ENCODE assay signal across 10 cellular contexts in genomic region chr16:66188786-66189725, GRCh38.
A peak's percentile ranks its signal among the peaks of the same experiment; 100 is the strongest.
DNase-seq lines count a peak whose midpoint lies in the region; ATAC-seq and TF ChIP-seq lines count a peak whose summit lies in the region.
"Had no signal": no experiment of that assay in that cellular context is flagged by ENCODE, and none has a peak within 500 bp of the region (broad histone marks: within the 10 kb centered on the region; RNA-seq: fewer than 3 reads in every experiment).

No MANE protein-coding gene starts in this region.

- peaks cover 0 to 5% (median 0%) of the 10 kb centered on the region in 4 donors for H3K4me1 ChIP-seq in upper lobe of left lung

- DNase-seq in RWPE1 (ENCODE audit: low spot score) (no peak), dorsolateral prefrontal cortex (peak in 8 of 10 donors; percentile 34 to 69 (median 61)), middle frontal gyrus (ENCODE audit: extremely low spot score, low spot score) (peak; percentile 18), upper lobe of left lung (no peak), DMS79 (lab: John Stamatoyannopoulos, UW) (no peak)
- DNase-seq: activated CD4-positive, alpha-beta T cell treated with anti-CD3 and anti-CD28 coated beads for 4 hours; DMS153; MM.1S had no signal

- TF ChIP-seq EP300 in upper lobe of left lung (IDR thresholded peaks at IDR 0.05) = no peak

- CTCF ChIA-PET in RWPE1 (lab: Yijun Ruan, JAX) = interaction anchor here (0.5 to 1.1 kb wide), 2 partner anchors 66 to 89 kb away, joined by 3 read pairs; no protein-coding TSS in a partner anchor

- H3K36me3 ChIP-seq in upper lobe of left lung = no peaks in the 10 kb centered on the region

- WGBS in upper lobe of left lung, 2 donors = 58 to 76% methylated on average over 7 to 10 of the region's 10 CpGs

- intact Hi-C loops in dorsolateral prefrontal cortex (cut with DNase I) = no loop called here

- H3K27ac ChIP-seq in RWPE1 (peak overlapping the region; percentile 61), dorsolateral prefrontal cortex (peak overlapping the region in 54 of 59 donors; percentile 2 to 81 (median 58)), upper lobe of left lung (peak overlapping the region; percentile 12 to 57 (median 32))

- TF ChIP-seq CTCF in RWPE1 (conservative IDR thresholded peaks at IDR 0.05; ENCODE audit: low read depth) (no peak), dorsolateral prefrontal cortex (IDR thresholded peaks at IDR 0.05 in 54 of 56, conservative IDR thresholded peaks at IDR 0.05 in 2 of 56; ENCODE audit: low read depth in 1 of 56, partially characterized antibody in 56 of 56) (no peak), upper lobe of left lung (IDR thresholded peaks at IDR 0.05) (no peak)

- ATAC-seq in upper lobe of left lung (ENCODE audit: low FRiP score in 2 of 2) = peak; percentile 51 to 57
- no peak for ATAC-seq in activated CD4-positive, CD25-positive, alpha-beta regulatory T cell treated with anti-CD3 and anti-CD28 coated beads, Interleukin-2, amount 50 U/mL, for 24 hours
- no peak for ATAC-seq in HG03521 (IDR thresholded peaks at IDR 0.05; ENCODE audit: unreplicated experiment)

- H3K27me3 ChIP-seq in dorsolateral prefrontal cortex = no peaks in the 10 kb centered on the region
- no peaks in the 10 kb centered on the region for H3K27me3 ChIP-seq in upper lobe of left lung

- TF ChIP-seq POLR2A in upper lobe of left lung (IDR thresholded peaks at IDR 0.05) = no peak

- H3K4me3 ChIP-seq in dorsolateral prefrontal cortex (peak overlapping the region in 2 of 59 donors; percentile 3), upper lobe of left lung (no peak overlapping the region)

- no peaks in the 10 kb centered on the region for H3K9me3 ChIP-seq in upper lobe of left lung

- POLR2A ChIA-PET in RWPE1 (lab: Yijun Ruan, JAX; ENCODE audit: low non-redundant PET) = no interaction called here

Comparison
In these comparisons a context has a peak if more than half of its experiments do, and no peak if none do; other contexts are left out.
1. DNase-seq: peak in dorsolateral prefrontal cortex (8 of 10) and middle frontal gyrus (single experiment); none in RWPE1 (single experiment), upper lobe of left lung (0 of 2) and DMS79 (single experiment).
2. ATAC-seq: peak in upper lobe of left lung (2 of 2); none in activated CD4-positive, CD25-positive, alpha-beta regulatory T cell treated with anti-CD3 and anti-CD28 coated beads, Interleukin-2, amount 50 U/mL, for 24 hours (0 of 2) and HG03521 (single experiment).
3. Peak in every context shown above with its lines, with median percentiles within 50 percentile points of each other: H3K27ac ChIP-seq.